ENCODE assay signal across 12 cellular contexts in genomic region chr5:172145870-172146747, GRCh38. TPM values are rescaled to one million over a fixed set of nuclear protein-coding genes. Genes with fewer than 3 reads are reported as not detected.
A peak's percentile ranks its signal among the peaks of the same experiment; 100 is the strongest.
DNase-seq lines count a peak whose midpoint lies in the region; TF ChIP-seq lines count a peak whose summit lies in the region.
"Had no signal": no experiment of that assay in that cellular context is flagged by ENCODE, and none has a peak within 500 bp of the region (broad histone marks: within the 10 kb centered on the region; RNA-seq: fewer than 3 reads in every experiment).

No MANE protein-coding gene starts in this region.

- POLR2A ChIA-PET in HEK293 (lab: Yijun Ruan, JAX), result no interaction called here

- no peaks in the 10 kb centered on the region for H3K9me3 ChIP-seq in BLaER1 treated with 17β-estradiol and CSF1 and Interleukin-3, amounts not matched to agents 10 nM and 100 nM (replicated peaks in 1 of 11)
- H3K9me3 ChIP-seq in HEK293 (ENCODE audit: control insufficient read depth, insufficient read depth, low read depth, low read length), result no peaks in the 10 kb centered on the region
- H3K9me3 ChIP-seq in mammary epithelial cell (replicated peaks; ENCODE audit: insufficient read depth, low read length), result no peaks in the 10 kb centered on the region
- H3K9me3 ChIP-seq: left lung had no signal

- H3K79me2 ChIP-seq in mammary epithelial cell (ENCODE audit: insufficient read depth, low read length), result peaks cover 91% of the 10 kb centered on the region

- H3K27ac ChIP-seq in BLaER1 treated with 17β-estradiol and CSF1 and Interleukin-3, amounts not matched to agents 10 nM and 100 nM, result peak overlapping the region in 8 of 11 experiments; percentile 2 to 91 (median 78); a peak in 10 of 22 replicates
- no peak overlapping the region for H3K27ac ChIP-seq in HEK293 (ENCODE audit: extremely low read depth, low read depth, low read length)
- H3K27ac ChIP-seq in mammary epithelial cell (ENCODE audit: insufficient read depth, low read depth, low read length), result no peak overlapping the region
- H3K27ac ChIP-seq: left lung had no signal

- peaks cover 67 to 93% (median 79%) of the 10 kb centered on the region in 11 experiments for H4K20me1 ChIP-seq in BLaER1 treated with 17β-estradiol and CSF1 and Interleukin-3, amounts not matched to agents 10 nM and 100 nM
- peaks cover 2% of the 10 kb centered on the region for H4K20me1 ChIP-seq in mammary epithelial cell (ENCODE audit: insufficient read depth, low read length)

- no peaks in the 10 kb centered on the region for H3K27me3 Mint-ChIP-seq in nephron progenitor cell (ENCODE audit: low read depth, poor library complexity)

- intact Hi-C loops in mammary epithelial cell (cut with micrococcal nuclease), result no loop called here

- WGBS in mammary epithelial cell (ENCODE audit: low coverage, missing lambda C conversion rate), result 95% methylated on average over 19 of the region's 21 CpGs

- H3K4me1 ChIP-seq in BLaER1 treated with 17β-estradiol and CSF1 and Interleukin-3, amounts not matched to agents 10 nM and 100 nM, result peaks cover 86 to 100% (median 98%) of the 10 kb centered on the region in 10 experiments
- H3K4me1 ChIP-seq in HEK293 (ENCODE audit: control insufficient read depth, insufficient read depth, low read length) (peaks cover 5% of the 10 kb centered on the region; the same call in 1 of the 2 replicates), mammary epithelial cell (ENCODE audit: insufficient read depth, low read length) (peaks cover 20% of the 10 kb centered on the region)

- dilution Hi-C loops in mammary epithelial cell (cut with HindIII; ENCODE audit: low sequenced_read_pairs), result no loop called here

- TF ChIP-seq CTCF in HEK293 (tag by site-specific recombination; IDR thresholded peaks at IDR 0.05) (no peak), nephron progenitor cell (IDR thresholded peaks at IDR 0.05) (no peak), mammary epithelial cell (conservative IDR thresholded peaks at IDR 0.05 in 1 of 2, IDR thresholded peaks at IDR 0.05 in 1 of 2; ENCODE audit: extremely low read depth in 1 of 2, insufficient read depth in 1 of 2, low read depth in 1 of 2, low read length in 2 of 2) (no peak)

- no TSS peak for BruUV-seq in mammary epithelial cell (replicated peaks; lab: Mats Ljungman, UMichigan)

- peak overlapping the region in 8 of 11 experiments; percentile 10 to 59 (median 44); a peak in 9 of 22 replicates for H3K9ac ChIP-seq in BLaER1 treated with 17β-estradiol and CSF1 and Interleukin-3, amounts not matched to agents 10 nM and 100 nM
- no peak overlapping the region for H3K9ac ChIP-seq in mammary epithelial cell (ENCODE audit: insufficient read depth, low read length)

- peak overlapping the region; percentile 70 for H3K27ac Mint-ChIP-seq in nephron progenitor cell

- no peaks in the 10 kb centered on the region for H3K36me3 Mint-ChIP-seq in nephron progenitor cell (ENCODE audit: low read depth)

- no peak overlapping the region for H2AFZ ChIP-seq in mammary epithelial cell (ENCODE audit: low read depth, low read length)

- no peaks in the 10 kb centered on the region for H3K9me3 Mint-ChIP-seq in nephron progenitor cell

- peak; percentile 91 for DNase-seq in cerebellum (ENCODE audit: low spot score)
- no peak for DNase-seq in nephron progenitor cell
- no peak for DNase-seq in mammary epithelial cell
- DNase-seq in occipital lobe (lab: John Stamatoyannopoulos, UW), result no peak
- DNase-seq in NCI-H1436 treated with DMSO at 0.1 percent for 48 hours (lab: John Stamatoyannopoulos, UW), result no peak
- DNase-seq in mesenteric fat pad (ENCODE audit: low spot score), result no peak
- DNase-seq: activated CD4-positive, alpha-beta T cell treated with anti-CD3 and anti-CD28 coated beads, Interleukin-2, amount 50 U/mL, for 1 hour; amniotic stem cell; Karpas-422 had no signal

- peak overlapping the region; percentile 66 to 93 (median 78); a peak in 21 of 22 replicates for H3K4me2 ChIP-seq in BLaER1 treated with 17β-estradiol and CSF1 and Interleukin-3, amounts not matched to agents 10 nM and 100 nM
- no peak overlapping the region for H3K4me2 ChIP-seq in mammary epithelial cell (ENCODE audit: insufficient read depth, low read depth, low read length)

- H3K4me3 ChIP-seq in BLaER1 treated with 17β-estradiol and CSF1 and Interleukin-3, amounts not matched to agents 10 nM and 100 nM, result no peak overlapping the region
- no peak overlapping the region for H3K4me3 ChIP-seq in HEK293 (ENCODE audit: low read depth, low read length)
- no peak overlapping the region for H3K4me3 ChIP-seq in mammary epithelial cell (replicated peaks in 1 of 3; ENCODE audit: insufficient read depth in 1 of 3, low read depth in 2 of 3, low read length in 3 of 3)
- H3K4me3 ChIP-seq: left lung had no signal

- H3K4me3 Mint-ChIP-seq in nephron progenitor cell, result no peak overlapping the region

- in situ Hi-C loops in mammary epithelial cell (cut with MboI; ENCODE audit: low sequenced_read_pairs in 2 of 2), result no loop called here

- H3K4me1 Mint-ChIP-seq in nephron progenitor cell, result peaks cover 44% of the 10 kb centered on the region

- CTCF ChIA-PET in HEK293 (lab: Yijun Ruan, JAX) (interaction anchor here (0.6 to 1.3 kb wide), 2 partner anchors 10 to 305 kb away, joined by 3 read pairs; no protein-coding TSS in a partner anchor), mammary epithelial cell (lab: Charles Lee; ENCODE audit: low non-redundant PET) (interaction anchor here (0.6 kb wide), 1 partner anchor 139 kb away, joined by 6 read pairs; no protein-coding TSS in a partner anchor)

- peaks cover 46 to 85% (median 64%) of the 10 kb centered on the region in 11 experiments for H3K36me3 ChIP-seq in BLaER1 treated with 17β-estradiol and CSF1 and Interleukin-3, amounts not matched to agents 10 nM and 100 nM
- H3K36me3 ChIP-seq in HEK293 (ENCODE audit: control insufficient read depth in 2 of 2, insufficient read depth in 1 of 2, low read length in 2 of 2), result peaks cover 0 to 7% of the 10 kb centered on the region in 2 experiments; a peak in 1 of 3 replicates
- peaks cover 3% of the 10 kb centered on the region for H3K36me3 ChIP-seq in mammary epithelial cell (ENCODE audit: insufficient read depth, low read length)

- no peaks in the 10 kb centered on the region for H3K27me3 ChIP-seq in BLaER1 treated with 17β-estradiol and CSF1 and Interleukin-3, amounts not matched to agents 10 nM and 100 nM
- H3K27me3 ChIP-seq in mammary epithelial cell (ENCODE audit: insufficient read depth, low read length), result no peaks in the 10 kb centered on the region
- H3K27me3 ChIP-seq: left lung had no signal

TF ChIP-seq in HEK293, 187 proteins besides CTCF, POLR2A, EP300 and RAD21:
- TF ChIP-seq SCRT2 (tag by site-specific recombination; IDR thresholded peaks at IDR 0.05) (peak; percentile 82), ZBTB26 (tag by site-specific recombination; optimal IDR thresholded peaks at IDR 0.05) (peak; percentile 5), SCRT1 (tag by site-specific recombination; IDR thresholded peaks at IDR 0.05; ENCODE audit: borderline replicate concordance) (0 out of 2 replicates have a peak, but pooled peaks have one; percentile 53), ZNF24 (tag by site-specific recombination; IDR thresholded peaks at IDR 0.05) (0 out of 2 replicates have a peak, but pooled peaks have one; percentile 18), ZFP37 (tag by site-specific recombination; IDR thresholded peaks at IDR 0.05) (no peak), ZNF155 (tag by site-specific recombination; IDR thresholded peaks at IDR 0.05) (no peak)

RNA-seq across cellular contexts. Expression of gene STK10, which starts 41.9 kb away (rescaled TPM):
- 19.1 TPM for total RNA-seq in cerebellum
- total RNA-seq in mammary epithelial cell, result 10 to 100 TPM; 50.8 to 65.0 TPM
- polyA plus RNA-seq in mammary epithelial cell, result 18.8 TPM
- polyA minus RNA-seq in mammary epithelial cell, result 65.2 TPM
- total RNA-seq in occipital lobe, result 9.8 TPM
- total RNA-seq in mesenteric fat pad, result 82.2 TPM

RNA-seq across cellular contexts. Expression of gene EFCAB9, which starts 47.9 kb away (rescaled TPM):
- total RNA-seq in cerebellum (not detected), mammary epithelial cell (not detected), occipital lobe (not detected), mesenteric fat pad (not detected)
- not detected for polyA plus RNA-seq in mammary epithelial cell
- not detected for polyA minus RNA-seq in mammary epithelial cell
- total RNA-seq: left lung had no signal

Comparison
In these comparisons a context has a peak if more than half of its experiments do, and no peak if none do; other contexts are left out.
1. H3K27ac ChIP-seq: peak in BLaER1 treated with 17β-estradiol and CSF1 and Interleukin-3, amounts not matched to agents 10 nM and 100 nM (8 of 11); none in HEK293 (single experiment) and mammary epithelial cell (single experiment).